Comparison of ENCODE assay signal across 10 cellular contexts in the genomic region with DNA sequence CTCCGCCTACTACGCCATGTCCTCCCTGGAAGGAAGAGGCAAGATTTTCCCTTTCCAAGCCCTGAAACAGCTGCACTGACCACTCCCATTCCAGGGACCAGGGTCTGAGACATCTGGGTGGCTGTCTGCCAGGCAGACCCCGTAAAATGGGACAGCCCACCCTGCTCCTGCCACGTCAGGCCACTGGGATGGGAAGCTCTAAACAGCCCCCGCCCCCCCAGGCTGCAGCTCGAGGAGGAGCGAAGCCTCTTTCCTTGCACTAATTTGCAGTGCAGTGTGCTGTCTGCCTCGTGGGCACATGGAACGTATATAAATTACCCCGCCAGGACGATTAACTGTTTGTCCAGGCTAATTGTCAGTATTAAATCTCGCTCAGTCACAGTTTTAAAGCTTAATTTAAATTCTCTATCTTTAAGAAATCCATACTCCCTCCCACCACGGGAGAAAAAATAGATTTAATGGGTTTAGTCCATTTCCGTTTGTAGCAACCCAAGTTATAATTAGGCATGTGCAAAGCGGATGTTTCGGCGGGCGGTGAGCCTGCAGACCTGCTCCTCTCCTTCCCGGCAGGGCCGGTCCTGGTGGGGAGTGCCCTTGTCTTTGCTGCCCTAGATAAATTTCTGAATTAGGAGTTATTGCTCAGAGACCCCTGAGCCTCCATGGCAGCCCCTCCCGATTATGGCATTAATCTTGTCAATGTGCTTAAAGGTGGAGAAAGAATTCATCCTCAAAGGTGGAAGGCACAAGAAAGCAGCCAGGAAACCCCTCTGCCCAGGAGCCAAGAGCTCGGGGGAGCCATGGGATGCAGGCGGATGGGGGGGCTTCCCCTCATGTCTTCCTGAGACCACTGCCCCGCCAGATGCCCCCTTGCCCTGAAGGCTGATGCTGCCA.
DNase-seq lines count a peak whose midpoint lies in the region; ATAC-seq lines count a peak whose summit lies in the region.
"Had no signal": no experiment of that assay in that cellular context is flagged by ENCODE, and none has a peak within 500 bp of the region (broad histone marks: within the 10 kb centered on the region; RNA-seq: fewer than 3 reads in every experiment).

No MANE protein-coding gene starts in this region.

- no peaks in the 10 kb centered on the region for H3K36me3 ChIP-seq in urinary bladder (ENCODE audit: insufficient read depth)

- H3K4me1 ChIP-seq in right cardiac atrium (ENCODE audit: control insufficient read depth, insufficient read depth, low read length) (no peaks in the 10 kb centered on the region), urinary bladder (ENCODE audit: insufficient read depth) (no peaks in the 10 kb centered on the region)

- H3K27ac Mint-ChIP-seq in T-cell: peak overlapping the region in 1 of 2 donors; percentile 23

- peaks cover 4 to 7% of the 10 kb centered on the region in 2 donors for H3K27me3 Mint-ChIP-seq in T-cell

- ATAC-seq in Right ventricle myocardium superior (ENCODE audit: poor library complexity) (peak; percentile 38), Right ventricle myocardium inferior (no peak), T-cell (replicated peaks in 1 of 4) (peak; percentile 44 to 66 (median 62)), right cardiac atrium (no peak), GM21737 (IDR thresholded peaks at IDR 0.05; ENCODE audit: unreplicated experiment) (no peak), GM18868 (IDR thresholded peaks at IDR 0.05; ENCODE audit: unreplicated experiment) (no peak), GM21360 (IDR thresholded peaks at IDR 0.05; ENCODE audit: unreplicated experiment) (no peak)

- intact Hi-C loops in Right ventricle myocardium superior (cut with DNase I) (no loop called here), Right ventricle myocardium inferior (cut with DNase I) (no loop called here), right cardiac atrium (cut with DNase I) (no loop called here)

- H3K4me3 ChIP-seq in right cardiac atrium (ENCODE audit: low read length) (peak overlapping the region; percentile 21), urinary bladder (ENCODE audit: low read depth, low read length) (peak overlapping the region; percentile 5)

- peaks cover 30 to 41% (median 31%) of the 10 kb centered on the region in 3 donors for H3K4me1 Mint-ChIP-seq in T-cell

- POLR2A ChIA-PET in T-cell (lab: Charles Lee): no interaction called here

- H3K27ac ChIP-seq in right cardiac atrium (ENCODE audit: low read length) (no peak overlapping the region), urinary bladder (ENCODE audit: low read depth) (no peak overlapping the region)

- no peaks in the 10 kb centered on the region for H3K9me3 Mint-ChIP-seq in T-cell

- no peaks in the 10 kb centered on the region for H3K9me3 ChIP-seq in right cardiac atrium (ENCODE audit: control insufficient read depth, low read length)

- peak overlapping the region; percentile 28 to 73 (median 42) for H3K4me3 Mint-ChIP-seq in T-cell

- no peak for DNase-seq in Right ventricle myocardium superior
- no peak for DNase-seq in Right ventricle myocardium inferior (ENCODE audit: missing footprints)
- DNase-seq in T-cell: peak in 4 of 34 experiments; percentile 12 to 29 (median 14)
- no peak for DNase-seq in right cardiac atrium
- DNase-seq: DMS79 treated with DMSO at 0.1 percent for 48 hours, NCI-H1436 treated with DMSO at 0.1 percent for 48 hours had no signal

- 34% methylated on average over 24 of the region's 24 CpGs for WGBS in right cardiac atrium
- WGBS in urinary bladder: 31% methylated on average over 24 of the region's 24 CpGs

- no peaks in the 10 kb centered on the region for H3K27me3 ChIP-seq in right cardiac atrium (ENCODE audit: control insufficient read depth, insufficient read depth)

- no peaks in the 10 kb centered on the region for H3K36me3 Mint-ChIP-seq in T-cell

- CTCF ChIA-PET in T-cell (lab: Charles Lee): interaction anchor here (0.6 to 0.8 kb wide), 3 partner anchors 24 to 1293 kb away, joined by 3 to 4 read pairs (median 3); no protein-coding TSS in a partner anchor

Comparison
In these comparisons a context has a peak if more than half of its experiments do, and no peak if none do; other contexts are left out.
1. ATAC-seq: peak in Right ventricle myocardium superior (single experiment) and T-cell (4 of 4); none in Right ventricle myocardium inferior (single experiment), right cardiac atrium (0 of 2), GM21737 (single experiment), GM18868 (single experiment) and GM21360 (single experiment).